Comparison of ENCODE assay signal across 8 cellular contexts in the genomic region with DNA sequence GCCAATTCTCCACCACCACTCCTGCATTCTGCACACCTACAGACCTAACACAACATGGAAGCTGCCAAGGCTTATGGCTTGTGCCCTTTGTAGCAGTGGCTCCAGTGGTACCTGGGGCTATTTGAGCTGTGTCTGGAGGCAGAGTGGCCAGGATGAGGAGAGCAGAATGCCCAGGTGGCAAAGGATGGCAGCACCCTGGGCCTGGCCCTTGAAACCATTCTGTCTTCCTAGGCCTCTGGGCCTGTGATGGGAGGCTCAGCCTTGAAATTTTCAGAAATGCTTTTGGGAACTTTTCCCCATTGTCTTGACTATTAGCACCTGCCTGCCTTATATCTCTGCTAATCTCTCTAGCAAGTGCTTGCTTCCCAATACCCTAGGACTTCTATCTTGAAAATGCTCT.
"Had no signal": no experiment of that assay in that cellular context is flagged by ENCODE, and none has a peak within 500 bp of the region (broad histone marks: within the 10 kb centered on the region; RNA-seq: fewer than 3 reads in every experiment).

No MANE protein-coding gene starts in this region.

- ATAC-seq: HCT116, HepG2 had no signal

- H3K4me3 Mint-ChIP-seq: IgD-negative memory B cell had no signal

- H3K36me3 ChIP-seq: HAP-1 had no signal

- DNase-seq: GOT3, H7, KG1 had no signal

- H3K4me3 ChIP-seq: HAP-1 had no signal

- H3K36me3 Mint-ChIP-seq: IgD-negative memory B cell had no signal

- H3K4me1 Mint-ChIP-seq: IgD-negative memory B cell had no signal

- FAIRE-seq: HepG2 had no signal

- H3K9me3 ChIP-seq: HAP-1 had no signal

- H3K27ac Mint-ChIP-seq: IgD-negative memory B cell had no signal

- H3K27ac ChIP-seq: HL-60 had no signal

- H3K4me1 ChIP-seq: HAP-1 had no signal
